ENCODE assay signal across 13 cellular contexts in the genomic region with DNA sequence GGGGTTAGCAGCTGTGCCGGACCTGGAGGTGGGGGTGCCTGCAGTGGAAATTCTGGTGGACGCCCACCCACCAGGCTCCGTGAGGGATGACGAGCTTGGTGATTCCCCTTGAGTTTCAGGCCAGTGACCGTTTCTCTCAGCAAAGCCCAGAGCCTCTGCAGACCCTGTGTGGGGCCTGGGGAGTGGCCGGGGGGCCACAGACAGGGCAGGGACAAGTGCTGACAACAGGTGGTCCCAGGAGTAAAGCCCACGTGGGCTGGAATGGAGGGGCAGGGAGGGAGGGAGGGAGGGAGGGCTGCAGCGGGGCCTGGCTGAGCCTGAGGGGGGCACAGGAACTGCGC.
"Had no signal": no experiment of that assay in that cellular context is flagged by ENCODE, and none has a peak within 500 bp of the region (broad histone marks: within the 10 kb centered on the region; RNA-seq: fewer than 3 reads in every experiment).

No MANE protein-coding gene starts in this region.

- DNase-seq: activated CD4-positive, alpha-beta T cell treated with anti-CD3 and anti-CD28 coated beads for 4 hours; activated CD8-positive, alpha-beta T cell treated with anti-CD3 and anti-CD28 coated beads for 36 hours; activated effector memory CD4-positive, alpha-beta T cell treated with anti-CD3 and anti-CD28 coated beads, Interleukin-2, amount 50 U/mL, for 16 hours; activated T-cell treated with anti-CD3 and anti-CD28 coated beads, Interleukin-2, amount 50 U/mL, for 4 hours; amniotic stem cell; effector memory CD4-positive, alpha-beta T cell; foreskin melanocyte had no signal

- ATAC-seq: activated CD8-positive, alpha-beta T cell treated with anti-CD3 and anti-CD28 coated beads for 36 hours; activated naive CD4-positive, alpha-beta T cell treated with anti-CD3 and anti-CD28 coated beads, Interleukin-2, amount 50 U/mL, for 72 hours; activated T-cell treated with anti-CD3 and anti-CD28 coated beads, Interleukin-2, amount 50 U/mL, for 4 hours; mucosa of descending colon; naive thymus-derived CD8-positive, alpha-beta T cell; WTC11 had no signal

- H3K9me3 ChIP-seq: mucosa of descending colon, neutrophil had no signal

- H3K36me3 ChIP-seq: neutrophil had no signal

- FAIRE-seq: urothelium cell line had no signal

- H3K27ac ChIP-seq: neutrophil had no signal

- H3K4me3 ChIP-seq: mucosa of descending colon had no signal
